Comparison of ENCODE assay signal across 26 cellular contexts in the genomic region with DNA sequence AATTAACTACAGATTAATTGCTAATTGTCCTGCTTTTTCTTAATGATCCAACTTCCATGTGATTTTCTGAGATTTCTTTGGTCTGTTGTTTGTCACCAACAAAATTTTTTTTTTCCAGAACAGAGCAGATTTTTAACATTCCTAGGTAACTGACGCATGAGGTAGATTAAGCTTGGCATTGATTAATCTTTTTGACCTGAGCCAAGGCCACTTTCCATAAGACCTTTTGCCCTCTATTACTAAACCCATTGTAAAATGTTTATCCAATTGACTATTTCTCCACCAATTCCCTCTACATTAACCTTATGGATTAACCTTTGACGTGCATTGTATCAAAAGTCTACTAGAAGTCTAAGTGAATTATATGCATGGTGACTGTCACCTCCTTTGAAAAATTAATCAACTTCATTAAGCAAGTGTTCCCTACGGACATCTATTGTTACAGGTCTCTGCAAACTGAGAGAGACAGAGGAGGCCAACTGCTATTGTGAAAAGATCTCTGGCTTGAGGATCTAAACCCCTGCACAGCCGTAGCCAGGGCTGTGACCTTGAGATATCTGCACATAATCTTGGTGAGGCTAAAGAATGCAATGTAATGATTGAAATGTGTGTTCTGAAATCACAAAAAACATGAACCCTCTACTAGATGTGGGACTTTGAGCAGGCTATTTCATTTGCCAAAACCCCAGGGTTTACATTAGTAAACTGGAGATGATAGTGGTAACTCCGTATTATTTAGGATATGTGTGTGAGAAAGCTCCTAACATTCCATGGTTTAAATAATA.
A peak's percentile ranks its signal among the peaks of the same experiment; 100 is the strongest.
DNase-seq lines count a peak whose midpoint lies in the region; ATAC-seq, FAIRE-seq and TF ChIP-seq lines count a peak whose summit lies in the region.
"Had no signal": no experiment of that assay in that cellular context is flagged by ENCODE, and none has a peak within 500 bp of the region (broad histone marks: within the 10 kb centered on the region; RNA-seq: fewer than 3 reads in every experiment).

No MANE protein-coding gene starts in this region.

- peaks cover 18% of the 10 kb centered on the region for H3K4me1 Mint-ChIP-seq in astrocyte (ENCODE audit: low read depth, unreplicated experiment)
- no peaks in the 10 kb centered on the region for H3K4me1 Mint-ChIP-seq in activated CD8-positive, alpha-beta memory T cell treated with anti-CD3 and anti-CD28 coated beads, Interleukin-2, amount 10 ng/mL, durations not matched to agents 7 days and 5 days
- H3K4me1 Mint-ChIP-seq in activated CD4-positive, alpha-beta T cell treated with anti-CD3 and anti-CD28 coated beads, Interleukin-2, amount 10 ng/mL, durations not matched to agents 7 days and 5 days = no peaks in the 10 kb centered on the region
- H3K4me1 Mint-ChIP-seq: CD4-positive, CD25-positive, alpha-beta regulatory T cell had no signal

- no peak overlapping the region for H3K4me3 ChIP-seq in astrocyte (ENCODE audit: insufficient read depth, low read depth, low read length)
- no peak overlapping the region for H3K4me3 ChIP-seq in retinal pigment epithelial cell (ENCODE audit: low read length)
- H3K4me3 ChIP-seq: HAP-1, SJSA1 had no signal

- no peak for FAIRE-seq in astrocyte (lab: Jason Lieb, UNC)
- FAIRE-seq: G401.6 had no signal

- no peaks in the 10 kb centered on the region for H4K20me1 ChIP-seq in astrocyte (ENCODE audit: insufficient read depth, low read length)

- H3K9me3 ChIP-seq in astrocyte (ENCODE audit: insufficient read depth, low read depth, low read length) = no peaks in the 10 kb centered on the region
- H3K9me3 ChIP-seq: HAP-1, SJSA1 had no signal

- H2AFZ ChIP-seq in astrocyte (ENCODE audit: low read depth, low read length) = no peak overlapping the region

- no peaks in the 10 kb centered on the region for H3K36me3 ChIP-seq in astrocyte (ENCODE audit: insufficient read depth, low read length)
- H3K36me3 ChIP-seq: HAP-1, SJSA1 had no signal

- no peak overlapping the region for H3K27ac ChIP-seq in astrocyte (ENCODE audit: low read depth, low read length)
- H3K27ac ChIP-seq: 22Rv1, SJSA1 had no signal

- no peaks in the 10 kb centered on the region for H3K27me3 ChIP-seq in astrocyte (ENCODE audit: insufficient read depth, low read length)
- H3K27me3 ChIP-seq: SJSA1 had no signal

- no peaks in the 10 kb centered on the region for H3K9me3 Mint-ChIP-seq in astrocyte (ENCODE audit: unreplicated experiment)
- peaks cover 2% of the 10 kb centered on the region for H3K9me3 Mint-ChIP-seq in activated CD8-positive, alpha-beta memory T cell treated with anti-CD3 and anti-CD28 coated beads, Interleukin-2, amount 10 ng/mL, durations not matched to agents 7 days and 5 days (ENCODE audit: low read depth)
- H3K9me3 Mint-ChIP-seq in activated CD4-positive, alpha-beta T cell treated with anti-CD3 and anti-CD28 coated beads, Interleukin-2, amount 10 ng/mL, durations not matched to agents 7 days and 5 days = no peaks in the 10 kb centered on the region

- DNase-seq in NCI-H82 (lab: John Stamatoyannopoulos, UW) (peak; percentile 19), NCI-H82 treated with DMSO at 0.1 percent for 48 hours (lab: John Stamatoyannopoulos, UW; ENCODE audit: unreplicated experiment) (no peak), astrocyte (ENCODE audit: low read depth) (peak; percentile 3), kidney tubule cell (ENCODE audit: low spot score) (peak; percentile 60), retinal pigment epithelial cell (ENCODE audit: low read depth) (peak; percentile 68)
- no peak for DNase-seq in activated CD8-positive, alpha-beta memory T cell treated with anti-CD3 and anti-CD28 coated beads, Interleukin-2, amount 10 ng/mL, durations not matched to agents 7 days and 5 days
- DNase-seq in activated CD4-positive, alpha-beta T cell treated with anti-CD3 and anti-CD28 coated beads, Interleukin-2, amount 10 ng/mL, durations not matched to agents 7 days and 5 days = no peak
- DNase-seq: CD4-positive, CD25-positive, alpha-beta regulatory T cell; GOT3; HFFc6; Karpas-422; NCI-H1105; NCI-H1436 treated with DMSO at 0.1 percent for 48 hours; NCI-H187 treated with DMSO at 0.1 percent for 48 hours; NCI-H2171 treated with DMSO at 0.1 percent for 48 hours; NCI-H345; NCI-H524; NCI-H748 treated with DMSO at 0.1 percent for 48 hours; NK-92 treated with Interleukin-12 subunit alpha and Interleukin-12 subunit beta, amount 100 ng/mL, for 24 hours; PC-3; Right ventricle myocardium superior had no signal

- ATAC-seq in activated CD8-positive, alpha-beta memory T cell treated with anti-CD3 and anti-CD28 coated beads, Interleukin-2, amount 10 ng/mL, durations not matched to agents 7 days and 5 days = no peak
- no peak for ATAC-seq in HG03097 (IDR thresholded peaks at IDR 0.05; ENCODE audit: low FRiP score, unreplicated experiment)
- ATAC-seq: PC-3 had no signal

- H3K36me3 Mint-ChIP-seq in astrocyte (ENCODE audit: low read depth, unreplicated experiment) = no peaks in the 10 kb centered on the region
- no peaks in the 10 kb centered on the region for H3K36me3 Mint-ChIP-seq in activated CD8-positive, alpha-beta memory T cell treated with anti-CD3 and anti-CD28 coated beads, Interleukin-2, amount 10 ng/mL, durations not matched to agents 7 days and 5 days
- no peaks in the 10 kb centered on the region for H3K36me3 Mint-ChIP-seq in activated CD4-positive, alpha-beta T cell treated with anti-CD3 and anti-CD28 coated beads, Interleukin-2, amount 10 ng/mL, durations not matched to agents 7 days and 5 days (ENCODE audit: low read depth)
- H3K36me3 Mint-ChIP-seq: CD4-positive, CD25-positive, alpha-beta regulatory T cell had no signal

- no peak for TF ChIP-seq CTCF in astrocyte (IDR thresholded peaks at IDR 0.05; ENCODE audit: insufficient read depth, low read depth, low read length)
- TF ChIP-seq CTCF in retinal pigment epithelial cell (conservative IDR thresholded peaks at IDR 0.05; ENCODE audit: low read depth, low read length) = no peak

- CTCF ChIA-PET in activated CD8-positive, alpha-beta memory T cell treated with anti-CD3 and anti-CD28 coated beads, Interleukin-2, amount 10 ng/mL, durations not matched to agents 7 days and 5 days (lab: Charles Lee) = no interaction called here
- CTCF ChIA-PET in activated CD4-positive, alpha-beta T cell treated with anti-CD3 and anti-CD28 coated beads, Interleukin-2, amount 10 ng/mL, durations not matched to agents 7 days and 5 days (lab: Charles Lee) = no interaction called here

- H3K27me3 Mint-ChIP-seq in astrocyte (ENCODE audit: low read depth, unreplicated experiment) = no peaks in the 10 kb centered on the region
- H3K27me3 Mint-ChIP-seq in activated CD8-positive, alpha-beta memory T cell treated with anti-CD3 and anti-CD28 coated beads, Interleukin-2, amount 10 ng/mL, durations not matched to agents 7 days and 5 days = no peaks in the 10 kb centered on the region
- H3K27me3 Mint-ChIP-seq in activated CD4-positive, alpha-beta T cell treated with anti-CD3 and anti-CD28 coated beads, Interleukin-2, amount 10 ng/mL, durations not matched to agents 7 days and 5 days = no peaks in the 10 kb centered on the region
- H3K27me3 Mint-ChIP-seq: CD4-positive, CD25-positive, alpha-beta regulatory T cell had no signal

- no peak overlapping the region for H3K9ac ChIP-seq in astrocyte (ENCODE audit: low read length)

- H3K27ac Mint-ChIP-seq in astrocyte (ENCODE audit: unreplicated experiment) = no peak overlapping the region
- no peak overlapping the region for H3K27ac Mint-ChIP-seq in activated CD8-positive, alpha-beta memory T cell treated with anti-CD3 and anti-CD28 coated beads, Interleukin-2, amount 10 ng/mL, durations not matched to agents 7 days and 5 days
- H3K27ac Mint-ChIP-seq in activated CD4-positive, alpha-beta T cell treated with anti-CD3 and anti-CD28 coated beads, Interleukin-2, amount 10 ng/mL, durations not matched to agents 7 days and 5 days = no peak overlapping the region
- H3K27ac Mint-ChIP-seq: CD4-positive, CD25-positive, alpha-beta regulatory T cell; HFFc6 had no signal

- H3K79me2 ChIP-seq in astrocyte (ENCODE audit: insufficient read depth, low read length) = no peaks in the 10 kb centered on the region

- POLR2A ChIA-PET in activated CD4-positive, alpha-beta T cell treated with anti-CD3 and anti-CD28 coated beads, Interleukin-2, amount 10 ng/mL, durations not matched to agents 7 days and 5 days (lab: Charles Lee) = no interaction called here

- H3K4me2 ChIP-seq in astrocyte (ENCODE audit: low read length) = no peak overlapping the region

- no peak overlapping the region for H3K4me3 Mint-ChIP-seq in astrocyte (ENCODE audit: unreplicated experiment)
- no peak overlapping the region for H3K4me3 Mint-ChIP-seq in activated CD8-positive, alpha-beta memory T cell treated with anti-CD3 and anti-CD28 coated beads, Interleukin-2, amount 10 ng/mL, durations not matched to agents 7 days and 5 days
- no peak overlapping the region for H3K4me3 Mint-ChIP-seq in activated CD4-positive, alpha-beta T cell treated with anti-CD3 and anti-CD28 coated beads, Interleukin-2, amount 10 ng/mL, durations not matched to agents 7 days and 5 days
- H3K4me3 Mint-ChIP-seq: CD4-positive, CD25-positive, alpha-beta regulatory T cell; HFFc6 had no signal

- peaks cover 5% of the 10 kb centered on the region for H3K4me1 ChIP-seq in astrocyte (ENCODE audit: insufficient read depth, low read length)
- H3K4me1 ChIP-seq: HAP-1, SJSA1 had no signal

Comparison
In these comparisons a context has a peak if more than half of its experiments do, and no peak if none do; other contexts are left out.
1. DNase-seq: peak in NCI-H82 (single experiment), astrocyte (single experiment), kidney tubule cell (single experiment) and retinal pigment epithelial cell (single experiment); none in NCI-H82 treated with DMSO at 0.1 percent for 48 hours (single experiment), activated CD8-positive, alpha-beta memory T cell treated with anti-CD3 and anti-CD28 coated beads, Interleukin-2, amount 10 ng/mL, durations not matched to agents 7 days and 5 days (single experiment) and activated CD4-positive, alpha-beta T cell treated with anti-CD3 and anti-CD28 coated beads, Interleukin-2, amount 10 ng/mL, durations not matched to agents 7 days and 5 days (single experiment).